Comparison of ENCODE assay signal across 18 cellular contexts in the genomic region with DNA sequence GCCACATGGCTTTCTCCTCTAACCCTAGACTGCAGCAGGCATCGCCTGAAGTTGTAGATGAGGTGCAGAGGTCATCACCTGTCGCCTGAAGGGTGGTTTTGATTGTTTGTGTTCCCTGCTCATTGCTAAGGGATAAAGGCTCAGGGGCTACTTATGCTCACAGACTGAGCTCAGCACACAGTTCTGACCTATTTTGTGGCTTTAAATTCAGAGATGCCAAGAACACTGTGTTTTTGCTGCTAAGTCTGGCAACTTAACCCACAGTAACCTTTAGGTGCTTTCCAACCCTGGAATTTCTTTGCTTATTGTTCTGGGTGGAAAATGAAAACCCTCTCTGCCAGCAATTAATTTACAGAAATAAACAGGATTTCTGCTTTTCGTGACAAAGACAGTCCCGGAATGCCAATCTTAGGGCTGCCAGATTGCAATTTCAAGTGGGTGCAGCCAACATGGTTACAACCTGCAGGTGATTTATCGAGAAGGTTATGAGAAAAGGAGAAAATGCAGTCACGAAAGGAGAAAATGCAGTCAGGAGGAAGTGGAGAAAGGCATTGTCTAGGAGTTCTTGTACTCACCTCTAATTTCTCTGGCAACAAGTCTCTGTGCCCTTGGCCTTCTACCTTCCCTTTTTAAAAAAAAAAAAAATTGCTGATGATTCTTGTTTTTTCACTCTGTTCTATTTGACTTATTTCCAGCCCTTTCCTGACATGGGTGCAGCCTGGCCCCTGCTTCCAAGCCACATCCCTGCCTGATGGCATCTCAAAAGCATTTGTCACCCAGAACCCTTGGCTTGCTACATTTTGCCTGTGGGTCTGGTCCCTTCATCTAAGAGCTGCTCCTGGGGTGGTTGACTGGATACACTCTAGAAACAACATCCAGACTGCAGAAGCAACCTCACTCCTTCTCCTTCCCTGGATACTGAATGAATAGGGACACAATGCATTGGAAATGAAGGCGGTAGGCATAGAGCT. TPM values are rescaled to one million over a fixed set of nuclear protein-coding genes. Genes with fewer than 3 reads are reported as not detected.
DNase-seq lines count a peak whose midpoint lies in the region; TF ChIP-seq lines count a peak whose summit lies in the region.
"Had no signal": no experiment of that assay in that cellular context is flagged by ENCODE, and none has a peak within 500 bp of the region (broad histone marks: within the 10 kb centered on the region; RNA-seq: fewer than 3 reads in every experiment).

No MANE protein-coding gene starts in this region.

- peaks cover 5% of the 10 kb centered on the region for H3K4me1 ChIP-seq in mesendoderm (ENCODE audit: control insufficient read depth, low read depth, low read length)
- peaks cover 6 to 25% of the 10 kb centered on the region in 2 donors for H3K4me1 ChIP-seq in thyroid gland

- intact Hi-C loops in thyroid gland (cut with DNase I), result no loop called here

- no peak overlapping the region for H2AK5ac ChIP-seq in mesendoderm (ENCODE audit: low read length)

- no peaks in the 10 kb centered on the region for H3K4me1 Mint-ChIP-seq in activated naive CD8-positive, alpha-beta T cell treated with anti-CD3 and anti-CD28 coated beads for 36 hours

- H3K4ac ChIP-seq in mesendoderm (ENCODE audit: low read depth, low read length), result no peak overlapping the region

- H2BK5ac ChIP-seq in mesendoderm (ENCODE audit: low read length), result peak overlapping the region; percentile 52

- H3K36me3 ChIP-seq in mesendoderm (ENCODE audit: control insufficient read depth, insufficient read depth, low read length) (peaks cover 4% of the 10 kb centered on the region), thyroid gland (peaks cover 9 to 10% of the 10 kb centered on the region in 2 donors)

- WGBS in mesendoderm (ENCODE audit: extremely low coverage, insufficient coverage, low lambda C conversion rate), result no CpG with 5 or more reads among the region's 7 CpGs
- WGBS in thyroid gland, 2 donors, result 59 to 67% methylated on average over 7 of the region's 7 CpGs

- H3K27ac Mint-ChIP-seq in activated naive CD8-positive, alpha-beta T cell treated with anti-CD3 and anti-CD28 coated beads for 36 hours, result no peak overlapping the region
- H3K27ac Mint-ChIP-seq: GM23338 had no signal

- peak overlapping the region; percentile 62 for H3K56ac ChIP-seq in mesendoderm (ENCODE audit: low read length)

- H4K8ac ChIP-seq in mesendoderm (ENCODE audit: low read depth, low read length), result no peak overlapping the region

- no peak overlapping the region for H2BK15ac ChIP-seq in mesendoderm (replicated peaks; ENCODE audit: low read depth)

- no peak overlapping the region for H4K5ac ChIP-seq in mesendoderm (ENCODE audit: low read length)

- no peak overlapping the region for H3K18ac ChIP-seq in mesendoderm (ENCODE audit: low read length)

- no peak for TF ChIP-seq CTCF in thyroid gland (IDR thresholded peaks at IDR 0.05)

- H2BK120ac ChIP-seq in mesendoderm (ENCODE audit: low read depth, low read length), result peak overlapping the region; percentile 3

- no peak overlapping the region for H3K4me3 Mint-ChIP-seq in activated naive CD8-positive, alpha-beta T cell treated with anti-CD3 and anti-CD28 coated beads for 36 hours
- H3K4me3 Mint-ChIP-seq: CD4-positive, CD25-positive, alpha-beta regulatory T cell; GM23338 had no signal

- no peak for TF ChIP-seq POLR2A in thyroid gland (IDR thresholded peaks at IDR 0.05)

- DNase-seq in EH (ENCODE audit: low read depth) (peak; percentile 7), mesendoderm (peak; percentile 35), thyroid gland (no peak), D341Med (ENCODE audit: low spot score) (no peak), putamen (ENCODE audit: low spot score) (no peak)
- no peak for DNase-seq in activated naive CD8-positive, alpha-beta T cell treated with anti-CD3 and anti-CD28 coated beads for 36 hours
- DNase-seq in activated CD4-positive, alpha-beta T cell treated with anti-CD3 and anti-CD28 coated beads, Interleukin-2, amount 50 U/mL, for 48 hours, result no peak
- DNase-seq: AML-193; CD4-positive, CD25-positive, alpha-beta regulatory T cell; MM.1S; NCI-H1105 treated with DMSO at 0.1 percent for 48 hours; NCI-H2029; NCI-H2171 treated with DMSO at 0.1 percent for 48 hours; NCI-H510A; SHP77 had no signal

- H3K9ac ChIP-seq in mesendoderm (ENCODE audit: low read length), result peak overlapping the region; percentile 6

- H3K36me3 Mint-ChIP-seq in activated naive CD8-positive, alpha-beta T cell treated with anti-CD3 and anti-CD28 coated beads for 36 hours, result peaks cover 2% of the 10 kb centered on the region

- H3K4me2 ChIP-seq in mesendoderm (ENCODE audit: low read length), result no peak overlapping the region
- H3K4me2 ChIP-seq: GM23338 had no signal

- no peaks in the 10 kb centered on the region for H3K79me2 ChIP-seq in mesendoderm (ENCODE audit: control insufficient read depth, insufficient read depth, low read length)

- H3K79me1 ChIP-seq in mesendoderm (ENCODE audit: low read length), result no peaks in the 10 kb centered on the region

- H3K4me3 ChIP-seq in mesendoderm (ENCODE audit: low read length) (no peak overlapping the region), thyroid gland (replicated peaks in 1 of 3) (no peak overlapping the region)
- H3K4me3 ChIP-seq: GM23338 had no signal

- no peaks in the 10 kb centered on the region for H3K9me3 Mint-ChIP-seq in activated naive CD8-positive, alpha-beta T cell treated with anti-CD3 and anti-CD28 coated beads for 36 hours
- H3K9me3 Mint-ChIP-seq: GM23338 had no signal

- H3K27me3 ChIP-seq in mesendoderm (ENCODE audit: insufficient read depth, low read length, poor library complexity) (no peaks in the 10 kb centered on the region), thyroid gland (no peaks in the 10 kb centered on the region)

- H3K9me3 ChIP-seq in thyroid gland, result no peaks in the 10 kb centered on the region

- peak overlapping the region; percentile 30 for H3K27ac ChIP-seq in cingulate gyrus (ENCODE audit: low read depth, low read length)
- H3K27ac ChIP-seq in mesendoderm (ENCODE audit: low read depth, low read length), result peak overlapping the region; percentile 61
- H3K27ac ChIP-seq in thyroid gland, result peak overlapping the region in 2 of 3 donors; percentile 21 to 27

- H3K23ac ChIP-seq in mesendoderm (ENCODE audit: low read length), result no peak overlapping the region

- H3K27me3 Mint-ChIP-seq in activated naive CD8-positive, alpha-beta T cell treated with anti-CD3 and anti-CD28 coated beads for 36 hours, result no peaks in the 10 kb centered on the region
- H3K27me3 Mint-ChIP-seq: CD4-positive, CD25-positive, alpha-beta regulatory T cell had no signal

RNA-seq across cellular contexts. Expression of a gene that starts 23.3 kb away (rescaled TPM):
- polyA plus RNA-seq in mesendoderm (2013, experiment 1 of 2), result 266 TPM
- polyA plus RNA-seq in mesendoderm (2013, experiment 2 of 2), result 248 TPM
- 1,000 to 10,000 TPM in 1 of 4 donors, 100 to 1,000 TPM in 3; 583 to 1,617 (median 793) TPM for total RNA-seq in thyroid gland
- 10 to 100 TPM; 12.5 to 14.2 TPM for total RNA-seq in activated naive CD8-positive, alpha-beta T cell treated with anti-CD3 and anti-CD28 coated beads for 36 hours

RNA-seq across cellular contexts. Expression of a gene that starts 23.7 kb away (rescaled TPM):
- polyA plus RNA-seq in mesendoderm (2013, experiment 1 of 2), result 36.8 TPM
- 34.3 TPM for polyA plus RNA-seq in mesendoderm (2013, experiment 2 of 2)
- 10 to 100 TPM; 24.6 to 54.9 (median 44.2) TPM for total RNA-seq in thyroid gland
- total RNA-seq in activated naive CD8-positive, alpha-beta T cell treated with anti-CD3 and anti-CD28 coated beads for 36 hours, result 10 to 100 TPM; 29.7 to 31.0 TPM

RNA-seq across cellular contexts. Expression of a gene that starts 43.8 kb away (rescaled TPM):
- 0.37 TPM for polyA plus RNA-seq in mesendoderm (2013, experiment 1 of 2)
- polyA plus RNA-seq in mesendoderm (2013, experiment 2 of 2), result 0.34 TPM
- under 1 TPM in 2 of 4 donors, not detected in 2; 0.13 to 0.54 TPM for total RNA-seq in thyroid gland
- not detected for total RNA-seq in activated naive CD8-positive, alpha-beta T cell treated with anti-CD3 and anti-CD28 coated beads for 36 hours
- total RNA-seq: A673; CD4-positive, CD25-positive, alpha-beta regulatory T cell had no signal
- polyA plus RNA-seq: CD4-positive, CD25-positive, alpha-beta regulatory T cell had no signal

Comparison
In these comparisons a context has a peak if more than half of its experiments do, and no peak if none do; other contexts are left out.
1. DNase-seq: peak in EH (single experiment) and mesendoderm (single experiment); none in thyroid gland (0 of 2), D341Med (single experiment), activated naive CD8-positive, alpha-beta T cell treated with anti-CD3 and anti-CD28 coated beads for 36 hours (single experiment), putamen (single experiment) and activated CD4-positive, alpha-beta T cell treated with anti-CD3 and anti-CD28 coated beads, Interleukin-2, amount 50 U/mL, for 48 hours (0 of 2).
2. RNA of a gene that starts 23.3 kb away (total RNA-seq): 583 to 1,617 TPM in thyroid gland; 12.5 to 14.2 TPM in activated naive CD8-positive, alpha-beta T cell treated with anti-CD3 and anti-CD28 coated beads for 36 hours; every median in the first group is over 10 times any median in the second.
3. Peak in every context shown above with its lines, with median percentiles within 50 percentile points of each other: H3K27ac ChIP-seq.